ENCODE assay signal across 8 cellular contexts in genomic region chr14:101761032-101761880, GRCh38. TPM values are rescaled to one million over a fixed set of nuclear protein-coding genes. Genes with fewer than 3 reads are reported as not detected.
A peak's percentile ranks its signal among the peaks of the same experiment; 100 is the strongest.
DNase-seq lines count a peak whose midpoint lies in the region; ATAC-seq and TF ChIP-seq lines count a peak whose summit lies in the region.

PPP2R5C (plus strand) TSS chr14:101761709; CDS start chr14:101761894, 185 bp downstream.

- no peak for TF ChIP-seq CTCF in liver (IDR thresholded peaks at IDR 0.05; ENCODE audit: low read depth, low read length, missing input control)

- TF ChIP-seq RAD21 in liver (IDR thresholded peaks at IDR 0.05), result no peak

- peaks cover 56% of the 10 kb centered on the region for H3K27me3 Mint-ChIP-seq in dendritic cell treated with granulocyte-macrophage colony-stimulating factor and Interleukin-4, amounts not matched to agents 40 ng/mL and 50 ng/mL, for 4 days

- H3K36me3 Mint-ChIP-seq in dendritic cell treated with granulocyte-macrophage colony-stimulating factor and Interleukin-4, amounts not matched to agents 40 ng/mL and 50 ng/mL, for 4 days (ENCODE audit: low read depth), result peaks cover 35% of the 10 kb centered on the region

- peaks cover 21% of the 10 kb centered on the region for H3K4me1 Mint-ChIP-seq in dendritic cell treated with granulocyte-macrophage colony-stimulating factor and Interleukin-4, amounts not matched to agents 40 ng/mL and 50 ng/mL, for 4 days (ENCODE audit: low read depth)

- ATAC-seq in HG03457 (IDR thresholded peaks at IDR 0.05; ENCODE audit: unreplicated experiment), result peak; percentile 41

- H3K27me3 ChIP-seq in liver (ENCODE audit: control insufficient read depth in 4 of 4, insufficient read depth in 4 of 4, low read length in 3 of 4), result no peaks in the 10 kb centered on the region

- H3K36me3 ChIP-seq in liver (ENCODE audit: control insufficient read depth in 4 of 4, insufficient read depth in 3 of 4, low read depth in 1 of 4, low read length in 3 of 4), result peaks cover 0 to 3% (median 0%) of the 10 kb centered on the region in 4 donors

- no peaks in the 10 kb centered on the region for H3K9me3 ChIP-seq in liver (ENCODE audit: control insufficient read depth in 4 of 4, low read length in 3 of 4)

- H3K9me3 Mint-ChIP-seq in dendritic cell treated with granulocyte-macrophage colony-stimulating factor and Interleukin-4, amounts not matched to agents 40 ng/mL and 50 ng/mL, for 4 days, result no peaks in the 10 kb centered on the region

- H3K9ac ChIP-seq in liver (ENCODE audit: low read depth in 1 of 2, low read length in 2 of 2), result peak within 1 kb of the TSS; percentile 63 to 65

- peak within 1 kb of the TSS; percentile 87 for H3K4me3 Mint-ChIP-seq in dendritic cell treated with granulocyte-macrophage colony-stimulating factor and Interleukin-4, amounts not matched to agents 40 ng/mL and 50 ng/mL, for 4 days

- intact Hi-C loops in dendritic cell treated with granulocyte-macrophage colony-stimulating factor and Interleukin-4, amounts not matched to agents 40 ng/mL and 50 ng/mL, for 4 days (cut with micrococcal nuclease), result loop anchor here (2.0 kb wide), 1 partner anchor 54 kb away; no protein-coding TSS in a partner anchor

- H3K4me3 ChIP-seq in liver (ENCODE audit: low read depth in 1 of 3, low read length in 3 of 3), result peak within 1 kb of the TSS; percentile 65 to 85 (median 73)

- DNase-seq in Ammon's horn (ENCODE audit: low spot score) (peak; percentile 96), GM19240 (ENCODE audit: insufficient read length, low spot score) (peak; percentile 94), NCI-H774 (lab: John Stamatoyannopoulos, UW) (peak; percentile 79)
- DNase-seq in activated CD4-positive, alpha-beta T cell treated with anti-CD3 and anti-CD28 coated beads, Interleukin-2, amount 50 U/mL, for 4 hours, result peak; percentile 83 to 86
- DNase-seq in stimulated activated CD4-positive, alpha-beta T cell treated with anti-CD3 and anti-CD28 coated beads, Interleukin-2, amount 100 ng/mL, for 48 hours, result peak; percentile 74 to 82

- H3K4me1 ChIP-seq in liver (ENCODE audit: control insufficient read depth in 4 of 4, insufficient read depth in 4 of 4, low read length in 3 of 4), result peaks cover 0 to 19% (median 8%) of the 10 kb centered on the region in 4 donors

- peak within 1 kb of the TSS; percentile 82 for H3K27ac Mint-ChIP-seq in dendritic cell treated with granulocyte-macrophage colony-stimulating factor and Interleukin-4, amounts not matched to agents 40 ng/mL and 50 ng/mL, for 4 days

- under 1% methylated on average over 106 of the region's 110 CpGs for WGBS in liver

- H3K27ac ChIP-seq in liver (ENCODE audit: low read depth in 1 of 2, low read length in 2 of 2), result peak within 1 kb of the TSS; percentile 89 to 100

TF ChIP-seq in liver, 16 proteins besides CTCF, POLR2A, EP300 and RAD21:
- TF ChIP-seq HNF4G (IDR thresholded peaks at IDR 0.05), result no peak
- peak; percentile 62 to 75 for TF ChIP-seq EGR1 (IDR thresholded peaks at IDR 0.05; ENCODE audit: low read depth in 2 of 2)
- peak; percentile 50 for TF ChIP-seq SP1 (IDR thresholded peaks at IDR 0.05)
- no peak for TF ChIP-seq RXRA (IDR thresholded peaks at IDR 0.05)

RNA-seq across cellular contexts. Expression of gene PPP2R5C, which starts in this region (rescaled TPM):
- 10 to 100 TPM; 48.2 to 52.3 TPM for total RNA-seq in liver
- 10 to 100 TPM; 33.5 to 39.6 TPM for polyA plus RNA-seq in liver

Comparison
In these comparisons a context has a peak if more than half of its experiments do, and no peak if none do; other contexts are left out.
1. Peak in every context shown above with its lines: DNase-seq, ATAC-seq, H3K4me3 ChIP-seq and H3K27ac ChIP-seq.